In genomic region chr10:78991187-78991586, GRCh38 we compare ENCODE assay signal across 13 cellular contexts.
DNase-seq lines count a peak whose midpoint lies in the region; ATAC-seq, FAIRE-seq and TF ChIP-seq lines count a peak whose summit lies in the region.
"Had no signal": no experiment of that assay in that cellular context is flagged by ENCODE, and none has a peak within 500 bp of the region (broad histone marks: within the 10 kb centered on the region; RNA-seq: fewer than 3 reads in every experiment).

No MANE protein-coding gene starts in this region.

- 50% methylated on average over 1 of the region's 1 CpG for WGBS in GM12878 (ENCODE audit: insufficient coverage, insufficient replicate concordance, low lambda C conversion rate, missing lambda C conversion rate)

- CTCF ChIA-PET in GM12878 (lab: Yijun Ruan, JAX), result no interaction called here

- no peak overlapping the region for H3K9ac ChIP-seq in GM12878 (ENCODE audit: control insufficient read depth, insufficient read depth, low read length)

- no peaks in the 10 kb centered on the region for H3K79me2 ChIP-seq in GM12878 (ENCODE audit: control insufficient read depth, insufficient read depth, low read length)

- H3K9me3 ChIP-seq in CD4-positive, CD25-positive, alpha-beta regulatory T cell (ENCODE audit: control insufficient read depth in 2 of 2, low read length in 2 of 2), result no peaks in the 10 kb centered on the region
- H3K9me3 ChIP-seq in GM12878 (replicated peaks; ENCODE audit: control insufficient read depth, insufficient read depth, low read length), result no peaks in the 10 kb centered on the region
- H3K9me3 ChIP-seq: MG63, thyroid gland had no signal

- POLR2A ChIA-PET in GM12878 (lab: Charles Lee), result no interaction called here

- H3K27me3 ChIP-seq in CD4-positive, CD25-positive, alpha-beta regulatory T cell (ENCODE audit: control insufficient read depth, insufficient read depth, low read length), result no peaks in the 10 kb centered on the region
- no peaks in the 10 kb centered on the region; a peak in 1 of 4 replicates for H3K27me3 ChIP-seq in GM12878 (replicated peaks in 1 of 2; ENCODE audit: control insufficient read depth in 2 of 2, insufficient read depth in 2 of 2, low read length in 1 of 2)
- H3K27me3 ChIP-seq: MG63, thyroid gland had no signal

- no peak for TF ChIP-seq EP300 in GM12878 (IDR thresholded peaks at IDR 0.05; ENCODE audit: borderline replicate concordance in 1 of 2, control insufficient read depth in 1 of 2, low read depth in 2 of 2, low read length in 2 of 2)

- H3K36me3 ChIP-seq in CD4-positive, CD25-positive, alpha-beta regulatory T cell (ENCODE audit: control insufficient read depth, insufficient read depth, low read length), result no peaks in the 10 kb centered on the region
- no peaks in the 10 kb centered on the region for H3K36me3 ChIP-seq in GM12878 (ENCODE audit: control insufficient read depth in 2 of 2, insufficient read depth in 2 of 2, low read length in 1 of 2)
- H3K36me3 ChIP-seq: MG63, thyroid gland had no signal

- no peaks in the 10 kb centered on the region for H4K20me1 ChIP-seq in GM12878 (ENCODE audit: control insufficient read depth, insufficient read depth)

- H3K4me3 Mint-ChIP-seq in CD4-positive, CD25-positive, alpha-beta regulatory T cell, result no peak overlapping the region
- H3K4me3 Mint-ChIP-seq: CD8-positive, alpha-beta memory T cell had no signal

- no peak for TF ChIP-seq POLR2A in GM12878 (IDR thresholded peaks at IDR 0.05; ENCODE audit: low read depth, low read length)

- H3K4me3 ChIP-seq in CD4-positive, CD25-positive, alpha-beta regulatory T cell (ENCODE audit: low read depth, low read length), result no peak overlapping the region
- no peak overlapping the region for H3K4me3 ChIP-seq in GM12878
- H3K4me3 ChIP-seq: MG63, thyroid gland had no signal

- no peak for TF ChIP-seq RAD21 in GM12878 (IDR thresholded peaks at IDR 0.05; ENCODE audit: insufficient read depth, low read depth, low read length)

- TF ChIP-seq CTCF in GM12878 (IDR thresholded peaks at IDR 0.05 in 2 of 3, conservative IDR thresholded peaks at IDR 0.05 in 1 of 3; ENCODE audit: control insufficient read depth in 2 of 3, extremely low read depth in 1 of 3, insufficient read depth in 1 of 3, low read depth in 3 of 3, low read length in 3 of 3) (no peak), GM20000 (IDR thresholded peaks at IDR 0.05; ENCODE audit: extremely low read depth, missing control alignments) (no peak)

- H3K27ac Mint-ChIP-seq in CD4-positive, CD25-positive, alpha-beta regulatory T cell, result peak overlapping the region in 2 of 3 donors; percentile 47 to 63

- H3K4me1 ChIP-seq in CD4-positive, CD25-positive, alpha-beta regulatory T cell (ENCODE audit: control insufficient read depth, insufficient read depth, low read length, poor library complexity, severe bottlenecking), result peaks cover 10% of the 10 kb centered on the region
- H3K4me1 ChIP-seq in GM12878 (ENCODE audit: control insufficient read depth, insufficient read depth, low read length), result peaks cover 9% of the 10 kb centered on the region

- peaks cover 4% of the 10 kb centered on the region for H3K27me3 Mint-ChIP-seq in CD4-positive, CD25-positive, alpha-beta regulatory T cell

- no peak overlapping the region for H3K4me2 ChIP-seq in GM12878 (ENCODE audit: control insufficient read depth, insufficient read depth)

- H3K36me3 Mint-ChIP-seq in CD4-positive, CD25-positive, alpha-beta regulatory T cell, result no peaks in the 10 kb centered on the region
- H3K36me3 Mint-ChIP-seq: CD8-positive, alpha-beta memory T cell had no signal

- FAIRE-seq in GM12878 (lab: Jason Lieb, UNC), result no peak

- peak in 2 of 3 donors; percentile 10 to 20 for DNase-seq in CD4-positive, CD25-positive, alpha-beta regulatory T cell
- no peak for DNase-seq in GM12878 (ENCODE audit: low read depth, low spot score)
- no peak for DNase-seq in GM20000 (ENCODE audit: low spot score)
- no peak for DNase-seq in pons (ENCODE audit: low spot score)
- DNase-seq in amniotic stem cell (lab: John Stamatoyannopoulos, UW), result no peak
- no peak for DNase-seq in KG1 (lab: John Stamatoyannopoulos, UW)
- DNase-seq: CD8-positive, alpha-beta memory T cell; erythroblast; MG63; stimulated activated CD4-positive, alpha-beta T cell treated with anti-CD3 and anti-CD28 coated beads, Interleukin-15, amount 100 ng/mL, for 24 hours; thyroid gland had no signal

- RAD21 ChIA-PET in GM12878 (lab: Charles Lee; ENCODE audit: unreplicated experiment), result no interaction called here

- H2AFZ ChIP-seq in GM12878 (ENCODE audit: control insufficient read depth, low read depth, low read length), result no peak overlapping the region

- BruUV-seq in GM12878 (replicated peaks; lab: Mats Ljungman, UMichigan), result no TSS peak

- ATAC-seq in CD4-positive, CD25-positive, alpha-beta regulatory T cell (ENCODE audit: low read depth in 2 of 2), result peak; percentile 63 to 80
- ATAC-seq in GM19351 (IDR thresholded peaks at IDR 0.05; ENCODE audit: unreplicated experiment) (peak; percentile 83), HG03521 (IDR thresholded peaks at IDR 0.05; ENCODE audit: unreplicated experiment) (peak; percentile 56), GM12878 (peak; percentile 84)

- intact Hi-C loops in GM12878 (cut with micrococcal nuclease; ENCODE audit: unreplicated experiment), result no loop called here

- SMC1A ChIA-PET in GM12878 (lab: Charles Lee; ENCODE audit: uncharacterized antibody, unreplicated experiment), result no interaction called here

- H3K4me1 Mint-ChIP-seq in CD4-positive, CD25-positive, alpha-beta regulatory T cell, result peaks cover 6 to 27% (median 10%) of the 10 kb centered on the region in 4 donors

- no peak overlapping the region for H3K27ac ChIP-seq in CD4-positive, CD25-positive, alpha-beta regulatory T cell (ENCODE audit: insufficient read depth, low read length, poor library complexity, severe bottlenecking)
- no peak overlapping the region for H3K27ac ChIP-seq in GM12878 (ENCODE audit: control insufficient read depth, insufficient read depth)
- H3K27ac ChIP-seq: thyroid gland had no signal

- H3K9me3 Mint-ChIP-seq in CD4-positive, CD25-positive, alpha-beta regulatory T cell, result no peaks in the 10 kb centered on the region
- H3K9me3 Mint-ChIP-seq: CD8-positive, alpha-beta memory T cell had no signal

- in situ Hi-C loops in GM12878 (cut with MboI), result no loop called here

TF ChIP-seq in GM12878, 131 proteins besides CTCF, POLR2A, EP300 and RAD21 (continues in another document):
- TF ChIP-seq, protein P1, sequence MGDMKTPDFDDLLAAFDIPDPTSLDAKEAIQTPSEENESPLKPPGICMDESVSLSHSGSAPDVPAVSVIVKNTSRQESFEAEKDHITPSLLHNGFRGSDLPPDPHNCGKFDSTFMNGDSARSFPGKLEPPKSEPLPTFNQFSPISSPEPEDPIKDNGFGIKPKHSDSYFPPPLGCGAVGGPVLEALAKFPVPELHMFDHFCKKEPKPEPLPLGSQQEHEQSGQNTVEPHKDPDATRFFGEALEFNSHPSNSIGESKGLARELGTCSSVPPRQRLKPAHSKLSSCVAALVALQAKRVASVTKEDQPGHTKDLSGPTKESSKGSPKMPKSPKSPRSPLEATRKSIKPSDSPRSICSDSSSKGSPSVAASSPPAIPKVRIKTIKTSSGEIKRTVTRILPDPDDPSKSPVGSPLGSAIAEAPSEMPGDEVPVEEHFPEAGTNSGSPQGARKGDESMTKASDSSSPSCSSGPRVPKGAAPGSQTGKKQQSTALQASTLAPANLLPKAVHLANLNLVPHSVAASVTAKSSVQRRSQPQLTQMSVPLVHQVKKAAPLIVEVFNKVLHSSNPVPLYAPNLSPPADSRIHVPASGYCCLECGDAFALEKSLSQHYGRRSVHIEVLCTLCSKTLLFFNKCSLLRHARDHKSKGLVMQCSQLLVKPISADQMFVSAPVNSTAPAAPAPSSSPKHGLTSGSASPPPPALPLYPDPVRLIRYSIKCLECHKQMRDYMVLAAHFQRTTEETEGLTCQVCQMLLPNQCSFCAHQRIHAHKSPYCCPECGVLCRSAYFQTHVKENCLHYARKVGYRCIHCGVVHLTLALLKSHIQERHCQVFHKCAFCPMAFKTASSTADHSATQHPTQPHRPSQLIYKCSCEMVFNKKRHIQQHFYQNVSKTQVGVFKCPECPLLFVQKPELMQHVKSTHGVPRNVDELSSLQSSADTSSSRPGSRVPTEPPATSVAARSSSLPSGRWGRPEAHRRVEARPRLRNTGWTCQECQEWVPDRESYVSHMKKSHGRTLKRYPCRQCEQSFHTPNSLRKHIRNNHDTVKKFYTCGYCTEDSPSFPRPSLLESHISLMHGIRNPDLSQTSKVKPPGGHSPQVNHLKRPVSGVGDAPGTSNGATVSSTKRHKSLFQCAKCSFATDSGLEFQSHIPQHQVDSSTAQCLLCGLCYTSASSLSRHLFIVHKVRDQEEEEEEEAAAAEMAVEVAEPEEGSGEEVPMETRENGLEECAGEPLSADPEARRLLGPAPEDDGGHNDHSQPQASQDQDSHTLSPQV (IDR thresholded peaks at IDR 0.05), result no peak
- peak; percentile 68 for TF ChIP-seq RUNX3 (IDR thresholded peaks at IDR 0.05; ENCODE audit: low read length)
- TF ChIP-seq ZBTB33 (IDR thresholded peaks at IDR 0.05), result no peak
- no peak for TF ChIP-seq SP1 (IDR thresholded peaks at IDR 0.05; ENCODE audit: low read depth, low read length)

Comparison
In these comparisons a context has a peak if more than half of its experiments do, and no peak if none do; other contexts are left out.
1. DNase-seq: peak in CD4-positive, CD25-positive, alpha-beta regulatory T cell (2 of 3); none in GM12878 (single experiment), GM20000 (single experiment), pons (single experiment), amniotic stem cell (single experiment) and KG1 (single experiment).
2. Peak in every context shown above with its lines, with median percentiles within 50 percentile points of each other: ATAC-seq.